ENCODE assay signal across 17 cellular contexts in genomic region chr14:30243805-30244204, GRCh38.
A peak's percentile ranks its signal among the peaks of the same experiment; 100 is the strongest.
DNase-seq lines count a peak whose midpoint lies in the region; ATAC-seq and TF ChIP-seq lines count a peak whose summit lies in the region.
"Had no signal": no experiment of that assay in that cellular context is flagged by ENCODE, and none has a peak within 500 bp of the region (broad histone marks: within the 10 kb centered on the region; RNA-seq: fewer than 3 reads in every experiment).

No MANE protein-coding gene starts in this region.

- H2AFZ ChIP-seq in ACC112 (ENCODE audit: low read length, unreplicated experiment), result no peak overlapping the region
- H2AFZ ChIP-seq: GM23338, neural progenitor cell had no signal

- no peaks in the 10 kb centered on the region for H3K36me3 Mint-ChIP-seq in HFFc6 (ENCODE audit: low read depth)
- no peaks in the 10 kb centered on the region for H3K36me3 Mint-ChIP-seq in activated CD4-positive, alpha-beta memory T cell treated with anti-CD3 and anti-CD28 coated beads, Interleukin-2, amount 10 ng/mL, durations not matched to agents 7 days and 5 days (ENCODE audit: low read depth)
- H3K36me3 Mint-ChIP-seq: activated naive CD8-positive, alpha-beta T cell treated with anti-CD3 and anti-CD28 coated beads, Interleukin-2, amount 10 ng/mL, durations not matched to agents 7 days and 5 days; neural progenitor cell had no signal

- H3K36me3 ChIP-seq in ACC112 (ENCODE audit: insufficient read depth, low read length) (no peaks in the 10 kb centered on the region), spleen (no peaks in the 10 kb centered on the region)
- H3K36me3 ChIP-seq: neural progenitor cell, right atrium auricular region, tibial artery had no signal

- TF ChIP-seq POLR2A in spleen (IDR thresholded peaks at IDR 0.05), result no peak

- H3K4me1 Mint-ChIP-seq in HFFc6 (ENCODE audit: low read depth), result peaks cover 47% of the 10 kb centered on the region
- no peaks in the 10 kb centered on the region for H3K4me1 Mint-ChIP-seq in activated CD4-positive, alpha-beta memory T cell treated with anti-CD3 and anti-CD28 coated beads, Interleukin-2, amount 10 ng/mL, durations not matched to agents 7 days and 5 days
- H3K4me1 Mint-ChIP-seq: activated naive CD8-positive, alpha-beta T cell treated with anti-CD3 and anti-CD28 coated beads, Interleukin-2, amount 10 ng/mL, durations not matched to agents 7 days and 5 days had no signal

- H3K27ac Mint-ChIP-seq in HFFc6, result peak overlapping the region; percentile 93
- H3K27ac Mint-ChIP-seq in activated CD4-positive, alpha-beta memory T cell treated with anti-CD3 and anti-CD28 coated beads, Interleukin-2, amount 10 ng/mL, durations not matched to agents 7 days and 5 days, result no peak overlapping the region
- H3K27ac Mint-ChIP-seq: activated naive CD8-positive, alpha-beta T cell treated with anti-CD3 and anti-CD28 coated beads, Interleukin-2, amount 10 ng/mL, durations not matched to agents 7 days and 5 days; activated T-cell treated with anti-CD3 and anti-CD28 coated beads, Interleukin-2, amount 50 U/mL, for 24 hours; GM23338; neural progenitor cell had no signal

- intact Hi-C loops in spleen (cut with DNase I; ENCODE audit: low total_unique reads), result no loop called here

- no peak for TF ChIP-seq CTCF in HFFc6 (IDR thresholded peaks at IDR 0.05)
- TF ChIP-seq CTCF in astrocyte of the spinal cord (IDR thresholded peaks at IDR 0.05; ENCODE audit: low read depth, low read length), result no peak
- TF ChIP-seq CTCF in fibroblast of villous mesenchyme (IDR thresholded peaks at IDR 0.05; ENCODE audit: insufficient read depth, low read depth, low read length), result no peak
- no peak for TF ChIP-seq CTCF in spleen (IDR thresholded peaks at IDR 0.05 in 8 of 11, conservative IDR thresholded peaks at IDR 0.05 in 3 of 11)

- H3K4me3 ChIP-seq in ACC112 (ENCODE audit: low read depth, low read length), result no peak overlapping the region
- no peak overlapping the region for H3K4me3 ChIP-seq in astrocyte of the spinal cord (ENCODE audit: low read depth, low read length)
- H3K4me3 ChIP-seq in fibroblast of villous mesenchyme (ENCODE audit: low read depth, low read length), result no peak overlapping the region
- H3K4me3 ChIP-seq in spleen, result no peak overlapping the region
- H3K4me3 ChIP-seq: GM23338, neural progenitor cell, right atrium auricular region, tibial artery had no signal

- H3K27me3 ChIP-seq in ACC112 (ENCODE audit: insufficient read depth, low read length) (no peaks in the 10 kb centered on the region), spleen (replicated peaks in 1 of 7) (no peaks in the 10 kb centered on the region)
- H3K27me3 ChIP-seq: neural progenitor cell, right atrium auricular region, tibial artery had no signal

- no peaks in the 10 kb centered on the region for H3K9me3 ChIP-seq in spleen
- H3K9me3 ChIP-seq: right atrium auricular region, tibial artery had no signal

- no peaks in the 10 kb centered on the region for H3K9me3 Mint-ChIP-seq in HFFc6
- H3K9me3 Mint-ChIP-seq in activated CD4-positive, alpha-beta memory T cell treated with anti-CD3 and anti-CD28 coated beads, Interleukin-2, amount 10 ng/mL, durations not matched to agents 7 days and 5 days, result peaks cover 2% of the 10 kb centered on the region
- H3K9me3 Mint-ChIP-seq: activated naive CD8-positive, alpha-beta T cell treated with anti-CD3 and anti-CD28 coated beads, Interleukin-2, amount 10 ng/mL, durations not matched to agents 7 days and 5 days; activated T-cell treated with anti-CD3 and anti-CD28 coated beads, Interleukin-2, amount 50 U/mL, for 24 hours; GM23338; neural progenitor cell had no signal

- H3K4me1 ChIP-seq in ACC112 (ENCODE audit: control insufficient read depth, insufficient read depth, low read length, unreplicated experiment) (peaks cover 17% of the 10 kb centered on the region), spleen (no peaks in the 10 kb centered on the region)
- H3K4me1 ChIP-seq: right atrium auricular region, tibial artery had no signal

- DNase-seq in HFFc6, result peak; percentile 83
- DNase-seq in astrocyte of the spinal cord (ENCODE audit: low read depth, low spot score), result peak; percentile 54
- peak; percentile 57 for DNase-seq in fibroblast of villous mesenchyme (ENCODE audit: low read depth)
- DNase-seq in cerebellar nuclear complex (lab: John Stamatoyannopoulos, UW), result no peak
- no peak for DNase-seq in activated CD4-positive, alpha-beta memory T cell treated with anti-CD3 and anti-CD28 coated beads, Interleukin-2, amount 10 ng/mL, durations not matched to agents 7 days and 5 days
- DNase-seq in spleen, result no peak
- DNase-seq: activated CD4-positive, alpha-beta T cell treated with anti-CD3 and anti-CD28 coated beads, Interleukin-2, amount 50 U/mL, for 1 hour; activated naive CD8-positive, alpha-beta T cell treated with anti-CD3 and anti-CD28 coated beads, Interleukin-2, amount 10 ng/mL, durations not matched to agents 7 days and 5 days; activated T-cell treated with anti-CD3 and anti-CD28 coated beads, Interleukin-2, amount 50 U/mL, for 24 hours; Calu3; stimulated activated CD8-positive, alpha-beta memory T cell treated with anti-CD3 and anti-CD28 coated beads, Interleukin-4, amount 100 ng/mL, for 48 hours; tibial artery had no signal

- 0 to 3% (median 1%) methylated on average over 1 of the region's 1 CpG for WGBS in spleen, 5 donors

- POLR2A ChIA-PET in activated CD4-positive, alpha-beta memory T cell treated with anti-CD3 and anti-CD28 coated beads, Interleukin-2, amount 10 ng/mL, durations not matched to agents 7 days and 5 days (lab: Charles Lee), result no interaction called here

- no peaks in the 10 kb centered on the region for H3K79me2 ChIP-seq in ACC112 (ENCODE audit: control insufficient read depth, insufficient read depth, low read length, unreplicated experiment)

- H3K4me3 Mint-ChIP-seq in HFFc6, result no peak overlapping the region; the same call in 1 of the 2 replicates
- H3K4me3 Mint-ChIP-seq in activated CD4-positive, alpha-beta memory T cell treated with anti-CD3 and anti-CD28 coated beads, Interleukin-2, amount 10 ng/mL, durations not matched to agents 7 days and 5 days, result no peak overlapping the region
- H3K4me3 Mint-ChIP-seq: activated naive CD8-positive, alpha-beta T cell treated with anti-CD3 and anti-CD28 coated beads, Interleukin-2, amount 10 ng/mL, durations not matched to agents 7 days and 5 days; activated T-cell treated with anti-CD3 and anti-CD28 coated beads, Interleukin-2, amount 50 U/mL, for 24 hours; GM23338; neural progenitor cell had no signal

- in situ Hi-C loops in astrocyte of the spinal cord (cut with HindIII; ENCODE audit: low sequenced_read_pairs), result no loop called here

- CTCF ChIA-PET in activated CD4-positive, alpha-beta memory T cell treated with anti-CD3 and anti-CD28 coated beads, Interleukin-2, amount 10 ng/mL, durations not matched to agents 7 days and 5 days (lab: Charles Lee), result interaction anchor here (0.8 kb wide), 1 partner anchor 27 kb away, joined by 3 read pairs; no protein-coding TSS in a partner anchor

- H3K27ac ChIP-seq in ACC112 (ENCODE audit: low read depth, low read length) (peak overlapping the region; percentile 72), spleen (no peak overlapping the region)
- H3K27ac ChIP-seq: neural progenitor cell, right atrium auricular region, tibial artery had no signal

- ATAC-seq in HG02973 (IDR thresholded peaks at IDR 0.05; ENCODE audit: unreplicated experiment), result no peak
- ATAC-seq: GM23338 had no signal

- no peaks in the 10 kb centered on the region; the same call in 1 of the 2 replicates for H3K27me3 Mint-ChIP-seq in HFFc6 (ENCODE audit: insufficient read depth)
- no peaks in the 10 kb centered on the region for H3K27me3 Mint-ChIP-seq in activated CD4-positive, alpha-beta memory T cell treated with anti-CD3 and anti-CD28 coated beads, Interleukin-2, amount 10 ng/mL, durations not matched to agents 7 days and 5 days
- H3K27me3 Mint-ChIP-seq: activated naive CD8-positive, alpha-beta T cell treated with anti-CD3 and anti-CD28 coated beads, Interleukin-2, amount 10 ng/mL, durations not matched to agents 7 days and 5 days; activated T-cell treated with anti-CD3 and anti-CD28 coated beads, Interleukin-2, amount 50 U/mL, for 24 hours had no signal

Comparison
In these comparisons a context has a peak if more than half of its experiments do, and no peak if none do; other contexts are left out.
1. DNase-seq: peak in HFFc6 (single experiment), astrocyte of the spinal cord (single experiment) and fibroblast of villous mesenchyme (single experiment); none in cerebellar nuclear complex (0 of 2), activated CD4-positive, alpha-beta memory T cell treated with anti-CD3 and anti-CD28 coated beads, Interleukin-2, amount 10 ng/mL, durations not matched to agents 7 days and 5 days (single experiment) and spleen (single experiment).